Comparison of ENCODE assay signal across 17 cellular contexts in genomic region chr3:178618907-178619306, GRCh38.
DNase-seq lines count a peak whose midpoint lies in the region; ATAC-seq, FAIRE-seq and TF ChIP-seq lines count a peak whose summit lies in the region.
"Had no signal": no experiment of that assay in that cellular context is flagged by ENCODE, and none has a peak within 500 bp of the region (broad histone marks: within the 10 kb centered on the region; RNA-seq: fewer than 3 reads in every experiment).

No MANE protein-coding gene starts in this region.

- no peaks in the 10 kb centered on the region for H3K36me3 ChIP-seq in muscle layer of duodenum (ENCODE audit: control insufficient read depth in 1 of 2, insufficient read depth in 2 of 2, low read length in 2 of 2)
- H3K36me3 ChIP-seq in neuronal stem cell (replicated peaks in 1 of 2; ENCODE audit: control insufficient read depth in 2 of 2, insufficient read depth in 2 of 2, low read length in 2 of 2): no peaks in the 10 kb centered on the region
- H3K36me3 ChIP-seq: SJSA1 had no signal

- H3K9me3 ChIP-seq in muscle layer of duodenum (ENCODE audit: control insufficient read depth in 1 of 2, low read length in 2 of 2) (no peaks in the 10 kb centered on the region), neuronal stem cell (replicated peaks in 1 of 2; ENCODE audit: control insufficient read depth in 2 of 2, insufficient read depth in 1 of 2, low read depth in 1 of 2, low read length in 2 of 2) (no peaks in the 10 kb centered on the region)
- H3K9me3 ChIP-seq: SJSA1 had no signal

- no peak overlapping the region for H2BK5ac ChIP-seq in neuronal stem cell (ENCODE audit: low read length)

- H3K27me3 ChIP-seq in foreskin keratinocyte (no peaks in the 10 kb centered on the region), muscle layer of duodenum (ENCODE audit: low read depth, low read length) (no peaks in the 10 kb centered on the region), neuronal stem cell (ENCODE audit: control insufficient read depth in 3 of 3, insufficient read depth in 3 of 3, low read depth in 1 of 3, low read length in 3 of 3) (no peaks in the 10 kb centered on the region)
- H3K27me3 ChIP-seq: SJSA1 had no signal

- H3K79me1 ChIP-seq in neuronal stem cell (ENCODE audit: low read depth, low read length): no peaks in the 10 kb centered on the region

- no peak for TF ChIP-seq POLR2A in GM12892 (IDR thresholded peaks at IDR 0.05; ENCODE audit: low read depth, low read length)

- H3K4me1 ChIP-seq in foreskin keratinocyte: no peaks in the 10 kb centered on the region
- H3K4me1 ChIP-seq in muscle layer of duodenum (ENCODE audit: control insufficient read depth in 1 of 2, insufficient read depth in 2 of 2, low read length in 2 of 2): no peaks in the 10 kb centered on the region
- H3K4me1 ChIP-seq in neuronal stem cell (ENCODE audit: control insufficient read depth in 2 of 2, insufficient read depth in 1 of 2, low read depth in 1 of 2, low read length in 2 of 2): no peaks in the 10 kb centered on the region
- H3K4me1 ChIP-seq: SJSA1 had no signal

- H2AFZ ChIP-seq in neuronal stem cell (ENCODE audit: low read length): no peak overlapping the region

- no peak overlapping the region for H2BK15ac ChIP-seq in neuronal stem cell (ENCODE audit: low read length)

- H3K4me2 ChIP-seq in neuronal stem cell (ENCODE audit: insufficient read depth, low read length, poor library complexity, severe bottlenecking): no peak overlapping the region

- H4K91ac ChIP-seq in neuronal stem cell (ENCODE audit: low read depth, low read length, poor library complexity): no peak overlapping the region

- no peak overlapping the region for H2BK12ac ChIP-seq in neuronal stem cell (ENCODE audit: low read length)

- peak; percentile 56 for FAIRE-seq in GM12892 (lab: Jason Lieb, UNC)
- FAIRE-seq: GM12891 had no signal

- H2BK120ac ChIP-seq in neuronal stem cell (ENCODE audit: low read depth, low read length): no peak overlapping the region

- no peak overlapping the region for H4K8ac ChIP-seq in neuronal stem cell (ENCODE audit: low read depth, low read length)

- no peak overlapping the region for H3K18ac ChIP-seq in neuronal stem cell (ENCODE audit: low read length)

- no CpG with 5 or more reads among the region's 2 CpGs for WGBS in neuronal stem cell (ENCODE audit: extremely low coverage in 2 of 2, insufficient read length in 2 of 2, insufficient replicate concordance in 1 of 2), 2 donors

- no peak overlapping the region for H3K14ac ChIP-seq in neuronal stem cell (ENCODE audit: low read length)

- ATAC-seq in foreskin keratinocyte (no peak), GM19467 (IDR thresholded peaks at IDR 0.05; ENCODE audit: unreplicated experiment) (no peak)
- ATAC-seq: HCT116 had no signal

- peak overlapping the region; percentile 23 to 59 for H3K4me3 ChIP-seq in muscle layer of duodenum (ENCODE audit: low read depth in 1 of 2, low read length in 2 of 2)
- H3K4me3 ChIP-seq in neuronal stem cell (ENCODE audit: low read length in 2 of 2): no peak overlapping the region
- H3K4me3 ChIP-seq: SJSA1 had no signal

- DNase-seq in GM12892 (ENCODE audit: insufficient read length) (no peak), NCI-H82 treated with DMSO at 0.1 percent for 48 hours (lab: John Stamatoyannopoulos, UW; ENCODE audit: unreplicated experiment) (peak; percentile 73), foreskin keratinocyte (no peak), HuH-7.5 (ENCODE audit: low spot score) (no peak), neuronal stem cell (ENCODE audit: low spot score) (no peak)
- no peak for DNase-seq in stimulated activated naive CD4-positive, alpha-beta T cell (lab: John Stamatoyannopoulos, UW)
- DNase-seq: DMS79, NCI-H1048, NCI-H2107, NCI-H774, RPMI8226 had no signal

- no peak overlapping the region for H3K23ac ChIP-seq in neuronal stem cell (ENCODE audit: low read depth, low read length, poor library complexity)

- H3K4ac ChIP-seq in neuronal stem cell (ENCODE audit: low read length): no peak overlapping the region

- H3K9ac ChIP-seq in neuronal stem cell (ENCODE audit: low read depth, low read length, poor library complexity): no peak overlapping the region
- H3K9ac ChIP-seq: GM23248 had no signal

- no peak overlapping the region for H2AK5ac ChIP-seq in neuronal stem cell (ENCODE audit: low read depth, low read length)

- H3K27ac ChIP-seq in foreskin keratinocyte (peak overlapping the region; percentile 54), muscle layer of duodenum (ENCODE audit: low read length) (peak overlapping the region; percentile 77), neuronal stem cell (replicated peaks; ENCODE audit: low read length) (no peak overlapping the region)
- H3K27ac ChIP-seq: GM23248, SJSA1 had no signal

- no peak for TF ChIP-seq CTCF in foreskin keratinocyte (conservative IDR thresholded peaks at IDR 0.05)

Comparison
In these comparisons a context has a peak if more than half of its experiments do, and no peak if none do; other contexts are left out.
1. H3K4me3 ChIP-seq: peak in muscle layer of duodenum (2 of 2); none in neuronal stem cell (0 of 2).